Comparison of ENCODE assay signal across 12 cellular contexts in the genomic region with DNA sequence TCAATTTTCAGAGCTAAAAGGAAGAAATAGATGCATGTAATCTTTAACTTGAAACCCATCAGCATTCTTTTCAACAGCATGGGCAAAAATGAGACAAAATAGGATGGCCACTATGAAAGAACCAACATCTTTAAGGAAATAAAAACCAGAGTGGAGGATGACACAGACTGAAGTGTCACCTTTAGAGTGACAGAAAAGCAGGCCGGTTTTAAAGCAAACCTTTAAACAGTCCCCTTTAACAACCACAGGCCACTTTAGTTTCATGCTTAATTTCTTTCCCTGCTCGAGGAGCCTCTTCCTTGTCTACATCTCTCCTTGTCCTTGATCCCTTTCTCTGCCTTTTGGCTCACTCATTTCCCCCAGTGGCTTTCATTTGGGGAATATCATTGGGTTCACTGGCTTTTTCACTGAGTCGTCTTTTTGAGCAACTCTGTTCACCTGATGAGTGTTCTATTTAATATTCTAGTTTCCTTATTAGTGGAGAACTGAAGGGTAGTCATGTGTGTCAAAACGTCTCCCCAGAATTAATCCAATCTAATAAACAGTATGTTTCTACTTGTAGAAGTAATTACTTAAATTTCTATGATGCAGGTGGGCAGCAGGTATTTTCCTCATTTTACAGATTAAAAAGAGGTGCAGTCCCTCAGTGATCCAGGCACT.
DNase-seq lines count a peak whose midpoint lies in the region; ATAC-seq and TF ChIP-seq lines count a peak whose summit lies in the region.
"Had no signal": no experiment of that assay in that cellular context is flagged by ENCODE, and none has a peak within 500 bp of the region (broad histone marks: within the 10 kb centered on the region; RNA-seq: fewer than 3 reads in every experiment).

No MANE protein-coding gene starts in this region.

- H3K4me2 ChIP-seq in neuronal stem cell (ENCODE audit: insufficient read depth, low read length, poor library complexity, severe bottlenecking), result no peak overlapping the region

- H3K23ac ChIP-seq in neuronal stem cell (ENCODE audit: low read depth, low read length, poor library complexity), result no peak overlapping the region

- peaks cover 0 to 2% of the 10 kb centered on the region in 2 donors for H3K36me3 ChIP-seq in neuronal stem cell (replicated peaks in 1 of 2; ENCODE audit: control insufficient read depth in 2 of 2, insufficient read depth in 2 of 2, low read length in 2 of 2)
- H3K36me3 ChIP-seq: ovary had no signal

- H3K27ac ChIP-seq in neuronal stem cell (replicated peaks; ENCODE audit: low read length), result no peak overlapping the region
- H3K27ac ChIP-seq: ovary had no signal

- H4K91ac ChIP-seq in neuronal stem cell (ENCODE audit: low read depth, low read length, poor library complexity), result no peak overlapping the region

- H3K36me3 Mint-ChIP-seq in nephron (ENCODE audit: low read depth), result no peaks in the 10 kb centered on the region

- H3K27ac Mint-ChIP-seq in nephron, result peak overlapping the region in 2 of 3 experiments; percentile 48 to 52

- H2BK15ac ChIP-seq in neuronal stem cell (ENCODE audit: low read length), result no peak overlapping the region

- H3K4me3 ChIP-seq in neuronal stem cell (ENCODE audit: low read length in 2 of 2), result no peak overlapping the region
- H3K4me3 ChIP-seq: ovary had no signal

- no peak overlapping the region for H3K18ac ChIP-seq in neuronal stem cell (ENCODE audit: low read length)

- no peak overlapping the region for H2AK5ac ChIP-seq in neuronal stem cell (ENCODE audit: low read depth, low read length)

- peaks cover 2% of the 10 kb centered on the region for H3K79me1 ChIP-seq in neuronal stem cell (ENCODE audit: low read depth, low read length)

- H3K27me3 Mint-ChIP-seq in nephron (ENCODE audit: low read depth), result peaks cover 10% of the 10 kb centered on the region

- ATAC-seq in GM18511 (IDR thresholded peaks at IDR 0.05; ENCODE audit: unreplicated experiment) (peak; percentile 61), GM21528 (IDR thresholded peaks at IDR 0.05; ENCODE audit: low FRiP score, unreplicated experiment) (peak; percentile 42), HG03521 (IDR thresholded peaks at IDR 0.05; ENCODE audit: unreplicated experiment) (peak; percentile 58)

- H2BK12ac ChIP-seq in neuronal stem cell (ENCODE audit: low read length), result no peak overlapping the region

- no CpG with 5 or more reads among the region's 4 CpGs for WGBS in neuronal stem cell (ENCODE audit: extremely low coverage in 2 of 2, insufficient read length in 2 of 2, insufficient replicate concordance in 1 of 2), 2 donors

- H2AFZ ChIP-seq in neuronal stem cell (ENCODE audit: low read length), result no peak overlapping the region

- H3K4me3 Mint-ChIP-seq in nephron, result no peak overlapping the region

- H3K14ac ChIP-seq in neuronal stem cell (ENCODE audit: low read length), result no peak overlapping the region

- no peaks in the 10 kb centered on the region for H3K27me3 ChIP-seq in neuronal stem cell (ENCODE audit: control insufficient read depth in 3 of 3, insufficient read depth in 3 of 3, low read depth in 1 of 3, low read length in 3 of 3)
- H3K27me3 ChIP-seq: ovary had no signal

- H3K4ac ChIP-seq in neuronal stem cell (ENCODE audit: low read length), result no peak overlapping the region

- no peak overlapping the region for H2BK5ac ChIP-seq in neuronal stem cell (ENCODE audit: low read length)

- H2BK120ac ChIP-seq in neuronal stem cell (ENCODE audit: low read depth, low read length), result no peak overlapping the region

- peaks cover 43% of the 10 kb centered on the region for H3K4me1 Mint-ChIP-seq in nephron

- no peak for TF ChIP-seq CTCF in nephron (IDR thresholded peaks at IDR 0.05; ENCODE audit: unreplicated experiment in 3 of 3)

- no peak overlapping the region for H3K9ac ChIP-seq in neuronal stem cell (ENCODE audit: low read depth, low read length, poor library complexity)

- no peaks in the 10 kb centered on the region for H3K9me3 Mint-ChIP-seq in nephron

- no peak overlapping the region for H4K8ac ChIP-seq in neuronal stem cell (ENCODE audit: low read depth, low read length)

- peaks cover 0 to 5% of the 10 kb centered on the region in 2 donors for H3K4me1 ChIP-seq in neuronal stem cell (ENCODE audit: control insufficient read depth in 2 of 2, insufficient read depth in 1 of 2, low read depth in 1 of 2, low read length in 2 of 2)

- no peaks in the 10 kb centered on the region for H3K9me3 ChIP-seq in neuronal stem cell (replicated peaks in 1 of 2; ENCODE audit: control insufficient read depth in 2 of 2, insufficient read depth in 1 of 2, low read depth in 1 of 2, low read length in 2 of 2)
- H3K9me3 ChIP-seq: ovary had no signal

- no peak for DNase-seq in AG08396 (ENCODE audit: low spot score)
- DNase-seq in NCI-H345 treated with DMSO at 0.1 percent for 48 hours (lab: John Stamatoyannopoulos, UW; ENCODE audit: unreplicated experiment), result no peak
- no peak for DNase-seq in effector CD8-positive, alpha-beta T cell (lab: John Stamatoyannopoulos, UW)
- DNase-seq in neuronal stem cell (ENCODE audit: low spot score), result no peak
- DNase-seq: anterior cingulate cortex; KG1; NK-92 treated with Interleukin-12 subunit alpha and Interleukin-12 subunit beta, amount 100 ng/mL, for 24 hours; ovary had no signal
